Comparison of ENCODE assay signal across 8 cellular contexts in genomic region chr7:156892086-156892800, GRCh38. TPM values are rescaled to one million over a fixed set of nuclear protein-coding genes. Genes with fewer than 3 reads are reported as not detected.
DNase-seq lines count a peak whose midpoint lies in the region; ATAC-seq and TF ChIP-seq lines count a peak whose summit lies in the region.

No MANE protein-coding gene starts in this region.

- intact Hi-C loops in right lobe of liver (cut with DNase I) = no loop called here

- peak overlapping the region; percentile 83 for H3K27ac Mint-ChIP-seq in chondrocyte (ENCODE audit: unreplicated experiment)

- H2AFZ ChIP-seq in MM.1S (ENCODE audit: low read length) = peak overlapping the region; percentile 11; the same call in 1 of the 2 replicates

- peak overlapping the region; percentile 80 for H3K4me3 Mint-ChIP-seq in chondrocyte (ENCODE audit: unreplicated experiment)

- H3K79me2 ChIP-seq in MM.1S (ENCODE audit: low read length) = peaks cover 48% of the 10 kb centered on the region

- ATAC-seq in GM21825 (IDR thresholded peaks at IDR 0.05; ENCODE audit: unreplicated experiment) = peak; percentile 33
- peak; percentile 8 to 39 (median 14) for ATAC-seq in right lobe of liver

- H3K4me2 ChIP-seq in MM.1S (ENCODE audit: low read depth, low read length) = peak overlapping the region; percentile 84

- WGBS in right lobe of liver (ENCODE audit: insufficient coverage, low coverage, low lambda C conversion rate, missing lambda C conversion rate) = 2% methylated on average over 38 of the region's 57 CpGs

- H3K4me3 ChIP-seq in MM.1S (ENCODE audit: low read length) = peak overlapping the region; percentile 79
- peak overlapping the region; percentile 89 to 94 (median 92) for H3K4me3 ChIP-seq in right lobe of liver

- H3K9me3 ChIP-seq in MM.1S (replicated peaks; ENCODE audit: insufficient read depth, low read length) (no peaks in the 10 kb centered on the region), right lobe of liver (no peaks in the 10 kb centered on the region)

- H3K9me3 Mint-ChIP-seq in chondrocyte (ENCODE audit: low read depth) = no peaks in the 10 kb centered on the region

- peaks cover 15% of the 10 kb centered on the region for H3K4me1 Mint-ChIP-seq in chondrocyte (ENCODE audit: low read depth)

- H3K27me3 ChIP-seq in MM.1S (replicated peaks; ENCODE audit: insufficient read depth, low read length) (no peaks in the 10 kb centered on the region), right lobe of liver (no peaks in the 10 kb centered on the region)

- peaks cover 10% of the 10 kb centered on the region for H3K4me1 ChIP-seq in MM.1S (ENCODE audit: low read length)
- peaks cover 0 to 4% (median 0%) of the 10 kb centered on the region in 4 donors for H3K4me1 ChIP-seq in right lobe of liver

- TF ChIP-seq CTCF in MM.1S (IDR thresholded peaks at IDR 0.05; ENCODE audit: low read length) = no peak
- no peak for TF ChIP-seq CTCF in chondrocyte (IDR thresholded peaks at IDR 0.05)
- no peak for TF ChIP-seq CTCF in right lobe of liver (IDR thresholded peaks at IDR 0.05)

- H3K36me3 Mint-ChIP-seq in chondrocyte (ENCODE audit: low read depth) = no peaks in the 10 kb centered on the region

- peak overlapping the region; percentile 20; the same call in 1 of the 2 replicates for H3K27ac ChIP-seq in MM.1S (ENCODE audit: low read length)
- H3K27ac ChIP-seq in right lobe of liver = peak overlapping the region; percentile 78 to 90 (median 86)

- H4K20me1 ChIP-seq in MM.1S (ENCODE audit: insufficient read depth, low read length) = no peaks in the 10 kb centered on the region; the same call in 1 of the 2 replicates

- DNase-seq in ELR (ENCODE audit: low read depth) (peak; percentile 43), MM.1S (peak; percentile 74), chondrocyte (ENCODE audit: low spot score) (no peak), right lobe of liver (peak; percentile 68 to 77 (median 75)), NCI-H1048 (lab: John Stamatoyannopoulos, UW) (no peak)
- DNase-seq in activated CD4-positive, CD25-positive, alpha-beta regulatory T cell treated with anti-CD3 and anti-CD28 coated beads, Interleukin-2, amount 50 U/mL, for 16 hours (ENCODE audit: low read depth, low spot score) = peak; percentile 26
- peak; percentile 30 to 60 (median 36) for DNase-seq in stimulated activated CD4-positive, alpha-beta T cell treated with anti-CD3 and anti-CD28 coated beads, TNF-alpha, amount 100 ng/mL, for 24 hours (ENCODE audit: low read depth in 3 of 3)

- no peaks in the 10 kb centered on the region for H3K9me2 ChIP-seq in MM.1S (replicated peaks; ENCODE audit: insufficient read depth, low read length)

- H3K36me3 ChIP-seq in MM.1S (replicated peaks; ENCODE audit: insufficient read depth, low read length) (no peaks in the 10 kb centered on the region; the same call in 1 of the 2 replicates), right lobe of liver (no peaks in the 10 kb centered on the region)

- peaks cover 12% of the 10 kb centered on the region; the same call in 1 of the 2 replicates for H3F3A ChIP-seq in MM.1S (ENCODE audit: insufficient read depth, low read length)

- peak; percentile 10 for TF ChIP-seq POLR2A in right lobe of liver (IDR thresholded peaks at IDR 0.05)

- peak overlapping the region; percentile 77 for H3K9ac ChIP-seq in MM.1S (ENCODE audit: low read length)

- no peaks in the 10 kb centered on the region for H3K27me3 Mint-ChIP-seq in chondrocyte (ENCODE audit: low read depth)

RNA-seq across cellular contexts. Expression of gene LMBR1, which starts 0.7 kb away (rescaled TPM):
- 33.4 to 39.1 TPM (median 37.3 TPM) in 3 replicates for total RNA-seq in chondrocyte
- total RNA-seq in right lobe of liver = 10 to 100 TPM; 25.1 to 34.5 (median 31.7) TPM

RNA-seq across cellular contexts. Expression of gene NOM1, which starts 57.3 kb away (rescaled TPM):
- total RNA-seq in chondrocyte (13.7 to 19.3 TPM (median 16.9 TPM) in 3 replicates), right lobe of liver (10 to 100 TPM in 1 of 6 experiments, 1 to 10 TPM in 5; 6.1 to 10.2 (median 8.1) TPM)

Comparison
In these comparisons a context has a peak if more than half of its experiments do, and no peak if none do; other contexts are left out.
1. DNase-seq: peak in ELR (single experiment), MM.1S (single experiment), activated CD4-positive, CD25-positive, alpha-beta regulatory T cell treated with anti-CD3 and anti-CD28 coated beads, Interleukin-2, amount 50 U/mL, for 16 hours (single experiment), right lobe of liver (3 of 3) and stimulated activated CD4-positive, alpha-beta T cell treated with anti-CD3 and anti-CD28 coated beads, TNF-alpha, amount 100 ng/mL, for 24 hours (3 of 3); none in chondrocyte (single experiment) and NCI-H1048 (single experiment).